In genomic region chr15:89307046-89307587, GRCh38 we compare ENCODE assay signal across 2 cellular contexts.
TF ChIP-seq lines count a peak whose summit lies in the region.

No MANE protein-coding gene starts in this region.

TF ChIP-seq in GM23338, 12 proteins besides CTCF, POLR2A, EP300 and RAD21 (continued from another document):
- TF ChIP-seq POLR2AphosphoS5 (IDR thresholded peaks at IDR 0.05; ENCODE audit: low read depth) (no peak), EZH2 (IDR thresholded peaks at IDR 0.05; ENCODE audit: low read depth, unreplicated experiment) (no peak), CREB1 (CRISPR knock-in tag; IDR thresholded peaks at IDR 0.05; ENCODE audit: low read depth) (no peak), ZNF462 (CRISPR knock-in tag; IDR thresholded peaks at IDR 0.05) (no peak), ZNF331 (CRISPR knock-in tag; IDR thresholded peaks at IDR 0.05; ENCODE audit: low read depth) (no peak), ETS1 (IDR thresholded peaks at IDR 0.05) (no peak), JUNB (IDR thresholded peaks at IDR 0.05; ENCODE audit: unreplicated experiment) (no peak), ZNF114 (CRISPR knock-in tag; IDR thresholded peaks at IDR 0.05) (no peak)
- TF ChIP-seq, protein P1, sequence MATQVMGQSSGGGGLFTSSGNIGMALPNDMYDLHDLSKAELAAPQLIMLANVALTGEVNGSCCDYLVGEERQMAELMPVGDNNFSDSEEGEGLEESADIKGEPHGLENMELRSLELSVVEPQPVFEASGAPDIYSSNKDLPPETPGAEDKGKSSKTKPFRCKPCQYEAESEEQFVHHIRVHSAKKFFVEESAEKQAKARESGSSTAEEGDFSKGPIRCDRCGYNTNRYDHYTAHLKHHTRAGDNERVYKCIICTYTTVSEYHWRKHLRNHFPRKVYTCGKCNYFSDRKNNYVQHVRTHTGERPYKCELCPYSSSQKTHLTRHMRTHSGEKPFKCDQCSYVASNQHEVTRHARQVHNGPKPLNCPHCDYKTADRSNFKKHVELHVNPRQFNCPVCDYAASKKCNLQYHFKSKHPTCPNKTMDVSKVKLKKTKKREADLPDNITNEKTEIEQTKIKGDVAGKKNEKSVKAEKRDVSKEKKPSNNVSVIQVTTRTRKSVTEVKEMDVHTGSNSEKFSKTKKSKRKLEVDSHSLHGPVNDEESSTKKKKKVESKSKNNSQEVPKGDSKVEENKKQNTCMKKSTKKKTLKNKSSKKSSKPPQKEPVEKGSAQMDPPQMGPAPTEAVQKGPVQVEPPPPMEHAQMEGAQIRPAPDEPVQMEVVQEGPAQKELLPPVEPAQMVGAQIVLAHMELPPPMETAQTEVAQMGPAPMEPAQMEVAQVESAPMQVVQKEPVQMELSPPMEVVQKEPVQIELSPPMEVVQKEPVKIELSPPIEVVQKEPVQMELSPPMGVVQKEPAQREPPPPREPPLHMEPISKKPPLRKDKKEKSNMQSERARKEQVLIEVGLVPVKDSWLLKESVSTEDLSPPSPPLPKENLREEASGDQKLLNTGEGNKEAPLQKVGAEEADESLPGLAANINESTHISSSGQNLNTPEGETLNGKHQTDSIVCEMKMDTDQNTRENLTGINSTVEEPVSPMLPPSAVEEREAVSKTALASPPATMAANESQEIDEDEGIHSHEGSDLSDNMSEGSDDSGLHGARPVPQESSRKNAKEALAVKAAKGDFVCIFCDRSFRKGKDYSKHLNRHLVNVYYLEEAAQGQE (IDR thresholded peaks at IDR 0.05; ENCODE audit: unreplicated experiment), result no peak

TF ChIP-seq in GM12891, 5 proteins besides CTCF, POLR2A, EP300 and RAD21 (continued from another document):
- TF ChIP-seq POLR2AphosphoS5 (IDR thresholded peaks at IDR 0.05; ENCODE audit: low read depth, low read length), result no peak
- no peak for TF ChIP-seq SPI1 (IDR thresholded peaks at IDR 0.05; ENCODE audit: low read depth, low read length)
